17 cellular contexts compared by ENCODE assay signal in the genomic region with DNA sequence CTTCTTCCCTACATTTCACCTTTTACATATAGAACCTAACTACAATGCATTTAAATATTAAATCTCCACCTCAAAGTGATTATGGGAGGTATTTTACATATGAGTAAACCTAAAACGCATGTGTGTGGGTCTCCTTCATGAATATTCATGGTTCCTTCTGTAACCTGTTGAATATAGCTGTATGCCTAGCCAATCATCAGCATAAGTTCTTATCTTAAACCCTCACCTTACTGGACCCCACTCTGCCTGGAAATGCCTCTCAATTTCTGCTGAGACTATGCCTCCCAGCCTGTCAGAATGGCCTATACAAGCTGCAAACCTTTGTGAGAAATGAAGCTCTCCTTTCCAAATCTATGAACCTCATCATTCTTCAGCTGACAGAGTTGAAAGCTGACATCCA.
"Had no signal": no experiment of that assay in that cellular context is flagged by ENCODE, and none has a peak within 500 bp of the region (broad histone marks: within the 10 kb centered on the region; RNA-seq: fewer than 3 reads in every experiment).

No MANE protein-coding gene starts in this region.

- H3K27me3 Mint-ChIP-seq: effector memory CD8-positive, alpha-beta T cell; naive B cell; stimulated activated memory B cell treated with anti-CD40 and anti-IgM and Interleukin-4, amounts not matched to agents 10 μg/mL and 1 μg/mL and 100 μg/mL, for 72 hours; stimulated activated naive CD8-positive, alpha-beta T cell treated with anti-CD3 and anti-CD28 coated beads, Interleukin-15, amount 100 ng/mL, for 72 hours had no signal

- H3K4me3 Mint-ChIP-seq: effector memory CD8-positive, alpha-beta T cell; neural crest cell; stimulated activated memory B cell treated with anti-CD40 and anti-IgM and Interleukin-4, amounts not matched to agents 10 μg/mL and 1 μg/mL and 100 μg/mL, for 72 hours; stimulated activated naive CD8-positive, alpha-beta T cell treated with anti-CD3 and anti-CD28 coated beads, Interleukin-15, amount 100 ng/mL, for 72 hours had no signal

- H3K4me3 ChIP-seq: spleen, testis, tibial nerve had no signal

- H3K9me3 Mint-ChIP-seq: effector memory CD8-positive, alpha-beta T cell had no signal

- DNase-seq: effector memory CD8-positive, alpha-beta T cell; foreskin keratinocyte; left colon; left ventricle myocardium superior; mesendoderm; naive B cell; posterior cingulate gyrus; spleen; stimulated activated CD4-positive, alpha-beta T cell treated with anti-CD3 and anti-CD28 coated beads, Interleukin-15, amount 100 ng/mL, for 24 hours; stimulated activated CD4-positive, alpha-beta T cell treated with anti-CD3 and anti-CD28 coated beads, Interleukin-1b, Interleukin-23, amount 100 ng/mL, for 48 hours; stimulated activated CD4-positive, alpha-beta T cell treated with anti-CD3 and anti-CD28 coated beads, Interleukin-4, amount 100 ng/mL, for 24 hours; stimulated activated naive CD8-positive, alpha-beta T cell treated with anti-CD3 and anti-CD28 coated beads, Interleukin-15, amount 100 ng/mL, for 72 hours; testis had no signal

- ATAC-seq: effector memory CD8-positive, alpha-beta T cell; foreskin keratinocyte; left colon; left ventricle myocardium superior; sciatic nerve; stimulated activated memory B cell treated with anti-CD40 and anti-IgM and Interleukin-4, amounts not matched to agents 10 μg/mL and 1 μg/mL and 100 μg/mL, for 72 hours; stimulated activated naive CD8-positive, alpha-beta T cell treated with anti-CD3 and anti-CD28 coated beads, Interleukin-15, amount 100 ng/mL, for 72 hours had no signal

- H3K27ac ChIP-seq: foreskin keratinocyte, spleen, tibial nerve had no signal

- H3K9me3 ChIP-seq: testis had no signal

- H3K4me1 ChIP-seq: foreskin keratinocyte had no signal

- H3K27ac Mint-ChIP-seq: stimulated activated memory B cell treated with anti-CD40 and anti-IgM and Interleukin-4, amounts not matched to agents 10 μg/mL and 1 μg/mL and 100 μg/mL, for 72 hours; stimulated activated naive CD8-positive, alpha-beta T cell treated with anti-CD3 and anti-CD28 coated beads, Interleukin-15, amount 100 ng/mL, for 72 hours had no signal

- H3K27me3 ChIP-seq: foreskin keratinocyte, spleen, testis, tibial nerve had no signal
